9 cellular contexts compared by ENCODE assay signal in genomic region chr18:42183746-42184145, GRCh38.
DNase-seq lines count a peak whose midpoint lies in the region; ATAC-seq lines count a peak whose summit lies in the region.
"Had no signal": no experiment of that assay in that cellular context is flagged by ENCODE, and none has a peak within 500 bp of the region (broad histone marks: within the 10 kb centered on the region; RNA-seq: fewer than 3 reads in every experiment).

No MANE protein-coding gene starts in this region.

- intact Hi-C loops in activated CD4-positive, alpha-beta T cell treated with anti-CD3 and anti-CD28 coated beads, Interleukin-2, amount 10 ng/mL, durations not matched to agents 24 days and 14 days (cut with micrococcal nuclease), result no loop called here
- intact Hi-C loops in Right ventricle myocardium superior (cut with DNase I), result no loop called here

- ATAC-seq in HG03135 (IDR thresholded peaks at IDR 0.05; ENCODE audit: unreplicated experiment) (no peak), Right ventricle myocardium superior (ENCODE audit: poor library complexity) (no peak)

- H3K36me3 Mint-ChIP-seq in activated CD4-positive, alpha-beta T cell treated with anti-CD3 and anti-CD28 coated beads, Interleukin-2, amount 10 ng/mL, durations not matched to agents 24 days and 14 days (ENCODE audit: low read depth), result no peaks in the 10 kb centered on the region

- H3K27ac Mint-ChIP-seq in activated CD4-positive, alpha-beta T cell treated with anti-CD3 and anti-CD28 coated beads, Interleukin-2, amount 10 ng/mL, durations not matched to agents 24 days and 14 days, result no peak overlapping the region

- H3K4me3 Mint-ChIP-seq in activated CD4-positive, alpha-beta T cell treated with anti-CD3 and anti-CD28 coated beads, Interleukin-2, amount 10 ng/mL, durations not matched to agents 24 days and 14 days, result no peak overlapping the region

- H3K4me1 Mint-ChIP-seq in activated CD4-positive, alpha-beta T cell treated with anti-CD3 and anti-CD28 coated beads, Interleukin-2, amount 10 ng/mL, durations not matched to agents 24 days and 14 days, result no peaks in the 10 kb centered on the region

- H3K9me3 Mint-ChIP-seq in activated CD4-positive, alpha-beta T cell treated with anti-CD3 and anti-CD28 coated beads, Interleukin-2, amount 10 ng/mL, durations not matched to agents 24 days and 14 days, result no peaks in the 10 kb centered on the region

- peak; percentile 17 for DNase-seq in 8988T
- peak; percentile 48 for DNase-seq in HCEC 1CT
- peak; percentile 9 to 77 for DNase-seq in SW 1271 (lab: John Stamatoyannopoulos, UW)
- DNase-seq in fibroblast of the conjunctiva (ENCODE audit: low read depth), result peak; percentile 4
- no peak for DNase-seq in activated CD4-positive, alpha-beta T cell treated with anti-CD3 and anti-CD28 coated beads, Interleukin-2, amount 10 ng/mL, durations not matched to agents 24 days and 14 days
- no peak for DNase-seq in hippocampal formation (lab: John Stamatoyannopoulos, UW)
- no peak for DNase-seq in Right ventricle myocardium superior
- DNase-seq: NCI-H1694 treated with DMSO at 0.1 percent for 48 hours had no signal

- peaks cover 2% of the 10 kb centered on the region for H3K27me3 Mint-ChIP-seq in activated CD4-positive, alpha-beta T cell treated with anti-CD3 and anti-CD28 coated beads, Interleukin-2, amount 10 ng/mL, durations not matched to agents 24 days and 14 days

Comparison
In these comparisons a context has a peak if more than half of its experiments do, and no peak if none do; other contexts are left out.
1. DNase-seq: peak in 8988T (single experiment), HCEC 1CT (single experiment), SW 1271 (2 of 2) and fibroblast of the conjunctiva (single experiment); none in activated CD4-positive, alpha-beta T cell treated with anti-CD3 and anti-CD28 coated beads, Interleukin-2, amount 10 ng/mL, durations not matched to agents 24 days and 14 days (single experiment), hippocampal formation (0 of 2) and Right ventricle myocardium superior (single experiment).